In genomic region chrX:124829930-124830329, GRCh38 we compare ENCODE assay signal across 24 cellular contexts.
A peak's percentile ranks its signal among the peaks of the same experiment; 100 is the strongest.
DNase-seq lines count a peak whose midpoint lies in the region; ATAC-seq and TF ChIP-seq lines count a peak whose summit lies in the region.
"Had no signal": no experiment of that assay in that cellular context is flagged by ENCODE, and none has a peak within 500 bp of the region (broad histone marks: within the 10 kb centered on the region; RNA-seq: fewer than 3 reads in every experiment).

No MANE protein-coding gene starts in this region.

- H3K27me3 Mint-ChIP-seq in activated naive CD4-positive, alpha-beta T cell treated with anti-CD3 and anti-CD28 coated beads for 36 hours (ENCODE audit: low read depth): no peaks in the 10 kb centered on the region
- no peaks in the 10 kb centered on the region for H3K27me3 Mint-ChIP-seq in activated naive CD4-positive, alpha-beta T cell treated with anti-CD3 and anti-CD28 coated beads, Interleukin-2, amount 10 ng/mL, durations not matched to agents 7 days and 5 days
- H3K27me3 Mint-ChIP-seq: CD4-positive, CD25-positive, alpha-beta regulatory T cell; stimulated activated naive B cell treated with anti-CD40 and anti-IgM and Interleukin-4, amounts not matched to agents 10 μg/mL and 1 μg/mL and 100 μg/mL, for 72 hours had no signal

- peaks cover 16% of the 10 kb centered on the region for H3K4me1 Mint-ChIP-seq in activated naive CD4-positive, alpha-beta T cell treated with anti-CD3 and anti-CD28 coated beads for 36 hours (ENCODE audit: low read depth)
- H3K4me1 Mint-ChIP-seq in activated naive CD4-positive, alpha-beta T cell treated with anti-CD3 and anti-CD28 coated beads, Interleukin-2, amount 10 ng/mL, durations not matched to agents 7 days and 5 days: peaks cover 9% of the 10 kb centered on the region
- H3K4me1 Mint-ChIP-seq: CD4-positive, CD25-positive, alpha-beta regulatory T cell; mesothelial cell of epicardium; nephron progenitor cell had no signal

- no peaks in the 10 kb centered on the region for H4K20me1 ChIP-seq in osteoblast (ENCODE audit: insufficient read depth, low read length)

- H3K79me2 ChIP-seq in osteoblast (ENCODE audit: insufficient read depth, low read length): no peaks in the 10 kb centered on the region

- no peaks in the 10 kb centered on the region for H3K4me1 ChIP-seq in osteoblast (ENCODE audit: insufficient read depth, low read length)
- H3K4me1 ChIP-seq: heart left ventricle, left lung, SJSA1 had no signal

- CTCF ChIA-PET in activated naive CD4-positive, alpha-beta T cell treated with anti-CD3 and anti-CD28 coated beads for 36 hours (lab: Charles Lee): no interaction called here
- CTCF ChIA-PET in activated naive CD4-positive, alpha-beta T cell treated with anti-CD3 and anti-CD28 coated beads, Interleukin-2, amount 10 ng/mL, durations not matched to agents 7 days and 5 days (lab: Charles Lee): no interaction called here

- H3K4me3 Mint-ChIP-seq in activated naive CD4-positive, alpha-beta T cell treated with anti-CD3 and anti-CD28 coated beads for 36 hours: no peak overlapping the region
- H3K4me3 Mint-ChIP-seq in activated naive CD4-positive, alpha-beta T cell treated with anti-CD3 and anti-CD28 coated beads, Interleukin-2, amount 10 ng/mL, durations not matched to agents 7 days and 5 days: no peak overlapping the region
- H3K4me3 Mint-ChIP-seq: activated T-helper 1 cell treated with anti-CD3 and anti-CD28 coated beads, Interleukin-12 subunit alpha, Interleukin-12 subunit beta, Interleukin-2, Interleukin-4 antibody, amounts not matched to agents 30 ng/mL and 10 ng/mL and 1 ng/mL, durations not matched to agents 14 hours and 24 hours and 36 hours; CD4-positive, CD25-positive, alpha-beta regulatory T cell; mesothelial cell of epicardium; nephron progenitor cell; stimulated activated naive B cell treated with anti-CD40 and anti-IgM and Interleukin-4, amounts not matched to agents 10 μg/mL and 1 μg/mL and 100 μg/mL, for 72 hours had no signal

- intact Hi-C loops in activated naive CD4-positive, alpha-beta T cell treated with anti-CD3 and anti-CD28 coated beads for 36 hours (cut with micrococcal nuclease): loop anchor here (10.0 kb wide), 1 partner anchor 425 kb away; no protein-coding TSS in a partner anchor

- no peaks in the 10 kb centered on the region for H3K36me3 ChIP-seq in osteoblast (ENCODE audit: insufficient read depth, low read length)
- H3K36me3 ChIP-seq: heart left ventricle, left lung, right lobe of liver, SJSA1 had no signal

- no peaks in the 10 kb centered on the region for H3K36me3 Mint-ChIP-seq in activated naive CD4-positive, alpha-beta T cell treated with anti-CD3 and anti-CD28 coated beads for 36 hours (ENCODE audit: low read depth)
- no peaks in the 10 kb centered on the region for H3K36me3 Mint-ChIP-seq in activated naive CD4-positive, alpha-beta T cell treated with anti-CD3 and anti-CD28 coated beads, Interleukin-2, amount 10 ng/mL, durations not matched to agents 7 days and 5 days
- H3K36me3 Mint-ChIP-seq: CD4-positive, CD25-positive, alpha-beta regulatory T cell; mesothelial cell of epicardium; stimulated activated naive B cell treated with anti-CD40 and anti-IgM and Interleukin-4, amounts not matched to agents 10 μg/mL and 1 μg/mL and 100 μg/mL, for 72 hours had no signal

- H3K9me3 ChIP-seq in osteoblast (ENCODE audit: low read depth, low read length): no peaks in the 10 kb centered on the region
- H3K9me3 ChIP-seq: heart left ventricle, left lung, right lobe of liver, SJSA1 had no signal

- ATAC-seq in HG03060 (IDR thresholded peaks at IDR 0.05; ENCODE audit: low read depth, unreplicated experiment) (peak; percentile 52), HG03039 (IDR thresholded peaks at IDR 0.05; ENCODE audit: unreplicated experiment) (no peak)
- ATAC-seq in stimulated activated naive CD8-positive, alpha-beta T cell treated with anti-CD3 and anti-CD28 coated beads, Interleukin-15, Interleukin-2, amounts not matched to agents 100 U/mL and 50 U/mL, for 24 hours: peak; percentile 66
- ATAC-seq: HCT116; heart left ventricle; K562; left lung; right lobe of liver; stimulated activated naive B cell treated with anti-CD40 and anti-IgM and Interleukin-4, amounts not matched to agents 10 μg/mL and 1 μg/mL and 100 μg/mL, for 72 hours had no signal

- peak; percentile 29 for DNase-seq in activated naive CD4-positive, alpha-beta T cell treated with anti-CD3 and anti-CD28 coated beads for 36 hours
- no peak for DNase-seq in activated naive CD4-positive, alpha-beta T cell treated with anti-CD3 and anti-CD28 coated beads, Interleukin-2, amount 10 ng/mL, durations not matched to agents 7 days and 5 days
- DNase-seq in OCI-M1 (lab: John Stamatoyannopoulos, UW) (peak; percentile 11), osteoblast (ENCODE audit: insufficient read length, low spot score, missing footprints) (no peak)
- peak; percentile 4 for DNase-seq in stimulated activated naive CD8-positive, alpha-beta T cell treated with anti-CD3 and anti-CD28 coated beads, Interleukin-15, Interleukin-2, amounts not matched to agents 100 U/mL and 50 U/mL, for 24 hours
- DNase-seq: activated CD4-positive, alpha-beta T cell treated with anti-CD3 and anti-CD28 coated beads, Interleukin-2, amount 50 U/mL, for 4 hours; CD4-positive, CD25-positive, alpha-beta regulatory T cell; DMS 273 treated with DMSO at 0.1 percent for 48 hours; GDM1; heart left ventricle; left lung; NCI-H2029; NCI-H226; nephron progenitor cell; right lobe of liver; stimulated activated naive B cell treated with anti-CD40 and anti-IgM and Interleukin-4, amounts not matched to agents 10 μg/mL and 1 μg/mL and 100 μg/mL, for 72 hours had no signal

- H3K9me3 Mint-ChIP-seq in activated naive CD4-positive, alpha-beta T cell treated with anti-CD3 and anti-CD28 coated beads for 36 hours: no peaks in the 10 kb centered on the region
- no peaks in the 10 kb centered on the region for H3K9me3 Mint-ChIP-seq in activated naive CD4-positive, alpha-beta T cell treated with anti-CD3 and anti-CD28 coated beads, Interleukin-2, amount 10 ng/mL, durations not matched to agents 7 days and 5 days
- H3K9me3 Mint-ChIP-seq: activated T-helper 1 cell treated with anti-CD3 and anti-CD28 coated beads, Interleukin-12 subunit alpha, Interleukin-12 subunit beta, Interleukin-2, Interleukin-4 antibody, amounts not matched to agents 30 ng/mL and 10 ng/mL and 1 ng/mL, durations not matched to agents 14 hours and 24 hours and 36 hours; CD4-positive, CD25-positive, alpha-beta regulatory T cell; mesothelial cell of epicardium; nephron progenitor cell had no signal

- H3K27me3 ChIP-seq in osteoblast (ENCODE audit: insufficient read depth, low read length): no peaks in the 10 kb centered on the region
- H3K27me3 ChIP-seq: heart left ventricle, left lung, right lobe of liver, SJSA1 had no signal

- no peak overlapping the region for H3K27ac Mint-ChIP-seq in activated naive CD4-positive, alpha-beta T cell treated with anti-CD3 and anti-CD28 coated beads for 36 hours
- no peak overlapping the region for H3K27ac Mint-ChIP-seq in activated naive CD4-positive, alpha-beta T cell treated with anti-CD3 and anti-CD28 coated beads, Interleukin-2, amount 10 ng/mL, durations not matched to agents 7 days and 5 days
- H3K27ac Mint-ChIP-seq: activated T-helper 1 cell treated with anti-CD3 and anti-CD28 coated beads, Interleukin-12 subunit alpha, Interleukin-12 subunit beta, Interleukin-2, Interleukin-4 antibody, amounts not matched to agents 30 ng/mL and 10 ng/mL and 1 ng/mL, durations not matched to agents 14 hours and 24 hours and 36 hours; mesothelial cell of epicardium; nephron progenitor cell; stimulated activated naive B cell treated with anti-CD40 and anti-IgM and Interleukin-4, amounts not matched to agents 10 μg/mL and 1 μg/mL and 100 μg/mL, for 72 hours had no signal

- no peak overlapping the region for H3K4me2 ChIP-seq in osteoblast (ENCODE audit: insufficient read depth, low read length)

- H3K4me3 ChIP-seq in osteoblast (ENCODE audit: insufficient read depth, low read length): no peak overlapping the region
- H3K4me3 ChIP-seq: coronary artery, heart left ventricle, K562, left lung, right lobe of liver, SJSA1 had no signal

- H2AFZ ChIP-seq in osteoblast (ENCODE audit: low read length): no peak overlapping the region

- H3K27ac ChIP-seq in osteoblast (ENCODE audit: low read depth, low read length): no peak overlapping the region
- H3K27ac ChIP-seq: coronary artery, heart left ventricle, left lung, right lobe of liver, SJSA1 had no signal

- no peak for TF ChIP-seq CTCF in osteoblast (IDR thresholded peaks at IDR 0.05; ENCODE audit: extremely low read depth, low read depth, low read length)

Comparison
In these comparisons a context has a peak if more than half of its experiments do, and no peak if none do; other contexts are left out.
1. DNase-seq: peak in activated naive CD4-positive, alpha-beta T cell treated with anti-CD3 and anti-CD28 coated beads for 36 hours (single experiment), OCI-M1 (single experiment) and stimulated activated naive CD8-positive, alpha-beta T cell treated with anti-CD3 and anti-CD28 coated beads, Interleukin-15, Interleukin-2, amounts not matched to agents 100 U/mL and 50 U/mL, for 24 hours (single experiment); none in activated naive CD4-positive, alpha-beta T cell treated with anti-CD3 and anti-CD28 coated beads, Interleukin-2, amount 10 ng/mL, durations not matched to agents 7 days and 5 days (single experiment) and osteoblast (single experiment).